9 cellular contexts compared by ENCODE assay signal in the genomic region with DNA sequence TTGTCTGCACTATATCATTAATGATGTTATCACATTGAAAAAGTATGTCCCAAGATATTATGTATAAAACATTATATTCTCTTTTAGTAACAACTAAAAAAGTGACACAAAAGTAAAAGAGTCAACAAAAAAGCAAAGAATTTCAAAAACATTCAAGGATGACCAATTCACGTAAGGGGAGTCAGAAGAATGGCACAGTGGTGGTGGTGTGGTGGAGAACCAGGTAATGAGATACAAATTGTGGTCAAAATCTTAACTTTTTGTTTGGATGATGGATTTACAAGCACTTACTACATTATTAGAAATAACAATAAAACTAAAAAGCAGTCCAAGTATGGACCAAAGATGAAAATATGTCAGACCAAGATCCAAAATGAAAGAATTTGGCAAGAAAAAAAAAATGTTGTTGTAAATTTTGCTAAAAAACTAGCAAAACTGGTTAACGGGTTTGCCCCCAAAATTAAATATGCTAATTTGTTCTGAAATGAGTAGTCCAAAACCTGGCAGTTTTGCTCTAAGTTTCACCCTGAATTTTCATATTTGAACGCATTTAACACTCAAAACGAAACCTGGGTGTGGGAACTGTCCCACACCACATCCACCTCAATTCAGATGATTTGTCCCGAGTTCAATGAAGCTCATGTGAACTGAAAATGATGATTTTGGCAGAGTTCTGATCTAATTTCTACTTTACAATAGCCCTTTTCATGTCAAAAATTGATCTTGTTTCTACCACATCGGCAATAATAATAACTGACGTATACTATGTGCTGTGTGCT.
A peak's percentile ranks its signal among the peaks of the same experiment; 100 is the strongest.
DNase-seq lines count a peak whose midpoint lies in the region; ATAC-seq and TF ChIP-seq lines count a peak whose summit lies in the region.
"Had no signal": no experiment of that assay in that cellular context is flagged by ENCODE, and none has a peak within 500 bp of the region (broad histone marks: within the 10 kb centered on the region; RNA-seq: fewer than 3 reads in every experiment).

No MANE protein-coding gene starts in this region.

- peak overlapping the region; percentile 20 for H3K27ac Mint-ChIP-seq in CD8-positive, alpha-beta T cell
- H3K27ac Mint-ChIP-seq in activated CD8-positive, alpha-beta T cell treated with anti-CD3 and anti-CD28 coated beads, Interleukin-2, amount 10 ng/mL, durations not matched to agents 7 days and 5 days, result peak overlapping the region; percentile 64

- CTCF ChIA-PET in CD8-positive, alpha-beta T cell (lab: Charles Lee), result no interaction called here
- CTCF ChIA-PET in activated CD8-positive, alpha-beta T cell treated with anti-CD3 and anti-CD28 coated beads, Interleukin-2, amount 10 ng/mL, durations not matched to agents 7 days and 5 days (lab: Charles Lee), result interaction anchor here (1.2 to 2.2 kb wide), 2 partner anchors 94 to 138 kb away, joined by 3 to 7 read pairs; no protein-coding TSS in a partner anchor

- no peak for TF ChIP-seq CTCF in CD8-positive, alpha-beta T cell (IDR thresholded peaks at IDR 0.05)
- TF ChIP-seq CTCF in foreskin keratinocyte (conservative IDR thresholded peaks at IDR 0.05), result no peak

- H3K27ac ChIP-seq in CD8-positive, alpha-beta T cell (ENCODE audit: low read depth, low read length), result no peak overlapping the region
- H3K27ac ChIP-seq in foreskin keratinocyte, result no peak overlapping the region
- H3K27ac ChIP-seq: SK-N-MC had no signal

- H3K27me3 ChIP-seq in CD8-positive, alpha-beta T cell (ENCODE audit: insufficient read depth, low read length), result no peaks in the 10 kb centered on the region
- no peaks in the 10 kb centered on the region for H3K27me3 ChIP-seq in foreskin keratinocyte

- H3K27me3 Mint-ChIP-seq in CD8-positive, alpha-beta T cell (ENCODE audit: low read depth), result no peaks in the 10 kb centered on the region
- peaks cover 5% of the 10 kb centered on the region for H3K27me3 Mint-ChIP-seq in activated CD8-positive, alpha-beta T cell treated with anti-CD3 and anti-CD28 coated beads, Interleukin-2, amount 10 ng/mL, durations not matched to agents 7 days and 5 days (ENCODE audit: low read depth)

- no peak overlapping the region for H3K4me3 ChIP-seq in CD8-positive, alpha-beta T cell (ENCODE audit: low read depth, low read length)
- H3K4me3 ChIP-seq: SK-N-MC had no signal

- H3K4me1 ChIP-seq in CD8-positive, alpha-beta T cell (ENCODE audit: insufficient read depth, low read length), result no peaks in the 10 kb centered on the region
- H3K4me1 ChIP-seq in foreskin keratinocyte, result no peaks in the 10 kb centered on the region

- H3K4me3 Mint-ChIP-seq in CD8-positive, alpha-beta T cell, result peak overlapping the region; percentile 5
- peak overlapping the region; percentile 47 for H3K4me3 Mint-ChIP-seq in activated CD8-positive, alpha-beta T cell treated with anti-CD3 and anti-CD28 coated beads, Interleukin-2, amount 10 ng/mL, durations not matched to agents 7 days and 5 days

- no peaks in the 10 kb centered on the region for H3K9me3 Mint-ChIP-seq in CD8-positive, alpha-beta T cell
- peaks cover 4% of the 10 kb centered on the region for H3K9me3 Mint-ChIP-seq in activated CD8-positive, alpha-beta T cell treated with anti-CD3 and anti-CD28 coated beads, Interleukin-2, amount 10 ng/mL, durations not matched to agents 7 days and 5 days (ENCODE audit: insufficient read depth)

- H3K36me3 Mint-ChIP-seq in CD8-positive, alpha-beta T cell, result peaks cover 10% of the 10 kb centered on the region
- peaks cover 54% of the 10 kb centered on the region for H3K36me3 Mint-ChIP-seq in activated CD8-positive, alpha-beta T cell treated with anti-CD3 and anti-CD28 coated beads, Interleukin-2, amount 10 ng/mL, durations not matched to agents 7 days and 5 days (ENCODE audit: low read depth)

- DNase-seq in CD8-positive, alpha-beta T cell, result no peak
- DNase-seq in GM19238 (ENCODE audit: insufficient read length, low spot score), result peak; percentile 3
- peak; percentile 83 for DNase-seq in activated CD8-positive, alpha-beta T cell treated with anti-CD3 and anti-CD28 coated beads, Interleukin-2, amount 10 ng/mL, durations not matched to agents 7 days and 5 days
- no peak for DNase-seq in foreskin keratinocyte
- no peak for DNase-seq in DMS53 treated with DMSO at 0.1 percent for 48 hours (lab: John Stamatoyannopoulos, UW; ENCODE audit: unreplicated experiment)
- DNase-seq in NCI-H82 (lab: John Stamatoyannopoulos, UW), result no peak
- DNase-seq in OCI-M1 (lab: John Stamatoyannopoulos, UW), result no peak

- no peaks in the 10 kb centered on the region for H3K36me3 ChIP-seq in CD8-positive, alpha-beta T cell (ENCODE audit: insufficient read depth, low read length)

- peaks cover 21% of the 10 kb centered on the region for H3K4me1 Mint-ChIP-seq in CD8-positive, alpha-beta T cell (ENCODE audit: low read depth)
- peaks cover 48% of the 10 kb centered on the region for H3K4me1 Mint-ChIP-seq in activated CD8-positive, alpha-beta T cell treated with anti-CD3 and anti-CD28 coated beads, Interleukin-2, amount 10 ng/mL, durations not matched to agents 7 days and 5 days (ENCODE audit: low read depth)

- peak; percentile 49 for ATAC-seq in CD8-positive, alpha-beta T cell
- peak; percentile 76 for ATAC-seq in HG02981 (IDR thresholded peaks at IDR 0.05; ENCODE audit: unreplicated experiment)
- peak; percentile 87 for ATAC-seq in activated CD8-positive, alpha-beta T cell treated with anti-CD3 and anti-CD28 coated beads, Interleukin-2, amount 10 ng/mL, durations not matched to agents 7 days and 5 days
- ATAC-seq in foreskin keratinocyte, result no peak

- POLR2A ChIA-PET in CD8-positive, alpha-beta T cell (lab: Charles Lee), result no interaction called here
- POLR2A ChIA-PET in activated CD8-positive, alpha-beta T cell treated with anti-CD3 and anti-CD28 coated beads, Interleukin-2, amount 10 ng/mL, durations not matched to agents 7 days and 5 days (lab: Charles Lee), result no interaction called here

- intact Hi-C loops in CD8-positive, alpha-beta T cell (cut with DNase I, micrococcal nuclease), result loop anchor here in 1 of 2 experiments (5.0 kb wide), 1 partner anchor 102 kb away; no protein-coding TSS in a partner anchor

- no peaks in the 10 kb centered on the region for H3K9me3 ChIP-seq in CD8-positive, alpha-beta T cell (ENCODE audit: low read length)

Comparison
In these comparisons a context has a peak if more than half of its experiments do, and no peak if none do; other contexts are left out.
1. DNase-seq: peak in GM19238 (single experiment) and activated CD8-positive, alpha-beta T cell treated with anti-CD3 and anti-CD28 coated beads, Interleukin-2, amount 10 ng/mL, durations not matched to agents 7 days and 5 days (single experiment); none in CD8-positive, alpha-beta T cell (0 of 7), foreskin keratinocyte (0 of 2), DMS53 treated with DMSO at 0.1 percent for 48 hours (single experiment), NCI-H82 (single experiment) and OCI-M1 (single experiment).